21 cellular contexts compared by ENCODE assay signal in the genomic region with DNA sequence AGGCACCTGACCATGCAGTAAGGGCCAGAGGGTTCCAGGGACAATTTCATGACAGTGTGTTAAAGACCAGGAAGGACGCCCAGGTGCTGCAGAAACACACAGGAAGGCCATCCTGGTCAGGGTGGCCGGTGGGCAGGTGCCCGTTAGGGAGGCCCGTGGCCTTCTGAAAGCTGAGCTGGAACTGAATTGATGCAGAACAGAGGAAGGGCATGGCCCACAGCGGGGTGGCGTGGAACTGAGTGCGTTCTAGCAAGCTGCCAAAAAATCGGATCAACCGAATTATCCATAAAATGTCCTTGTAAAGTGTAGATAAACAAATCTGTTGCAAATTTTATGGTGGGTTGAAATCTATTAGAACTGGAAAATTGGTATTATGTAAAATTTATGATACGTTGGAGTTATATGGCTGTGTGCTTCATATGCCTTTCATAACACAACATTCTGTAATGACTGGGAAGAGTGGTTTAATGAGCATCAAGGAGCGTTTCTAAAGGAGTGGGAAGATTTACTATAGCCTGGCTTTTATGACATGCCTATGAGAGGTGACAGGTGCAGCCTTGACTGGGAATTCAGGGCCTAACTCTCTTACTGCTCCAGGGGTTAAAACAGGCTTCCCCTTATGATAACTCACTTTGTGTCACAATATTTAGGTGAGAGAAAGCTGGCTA.
DNase-seq lines count a peak whose midpoint lies in the region; ATAC-seq and TF ChIP-seq lines count a peak whose summit lies in the region.
"Had no signal": no experiment of that assay in that cellular context is flagged by ENCODE, and none has a peak within 500 bp of the region (broad histone marks: within the 10 kb centered on the region; RNA-seq: fewer than 3 reads in every experiment).

No MANE protein-coding gene starts in this region.

- 82 to 88% (median 86%) methylated on average over 11 of the region's 11 CpGs for WGBS in spleen, 5 donors

- POLR2A ChIA-PET in HEK293 (lab: Yijun Ruan, JAX): no interaction called here

- H3K4me1 Mint-ChIP-seq in natural killer cell treated with Interleukin-12 subunit alpha and Interleukin-12 subunit beta and Interleukin-15 and Interleukin-18, amount 100 ng/mL, for 72 hours (ENCODE audit: low read depth in 2 of 2): peaks cover 23 to 25% of the 10 kb centered on the region in 2 donors
- H3K4me1 Mint-ChIP-seq: IgD-negative memory B cell had no signal

- no peak for ATAC-seq in natural killer cell treated with Interleukin-12 subunit alpha and Interleukin-12 subunit beta and Interleukin-15 and Interleukin-18, amount 100 ng/mL, for 72 hours
- ATAC-seq: CD8-positive, alpha-beta T cell; PC-3 had no signal

- peaks cover 16 to 31% of the 10 kb centered on the region in 2 donors for H3K27me3 Mint-ChIP-seq in natural killer cell treated with Interleukin-12 subunit alpha and Interleukin-12 subunit beta and Interleukin-15 and Interleukin-18, amount 100 ng/mL, for 72 hours

- TF ChIP-seq CTCF in HEK293 (tag by site-specific recombination; IDR thresholded peaks at IDR 0.05) (no peak), spleen (IDR thresholded peaks at IDR 0.05 in 8 of 11, conservative IDR thresholded peaks at IDR 0.05 in 3 of 11) (no peak)

- no peaks in the 10 kb centered on the region for H3K9me3 ChIP-seq in HEK293 (ENCODE audit: control insufficient read depth, insufficient read depth, low read depth, low read length)
- peaks cover 0 to 15% (median 2%) of the 10 kb centered on the region in 8 donors for H3K9me3 ChIP-seq in spleen
- H3K9me3 ChIP-seq: SK-N-SH had no signal

- no peaks in the 10 kb centered on the region for H3K4me1 ChIP-seq in HEK293 (ENCODE audit: control insufficient read depth, insufficient read depth, low read length)
- no peaks in the 10 kb centered on the region for H3K4me1 ChIP-seq in spleen

- no peak overlapping the region for H3K4me3 Mint-ChIP-seq in natural killer cell treated with Interleukin-12 subunit alpha and Interleukin-12 subunit beta and Interleukin-15 and Interleukin-18, amount 100 ng/mL, for 72 hours
- H3K4me3 Mint-ChIP-seq: CD8-positive, alpha-beta T cell; IgD-negative memory B cell; T-helper 1 cell treated with Interleukin-12 subunit alpha and Interleukin-12 subunit beta and Interleukin-4 antibody, amounts not matched to agents 30 μg/mL and 1 μg/mL, for 36 hours had no signal

- peaks cover 0 to 29% (median 0%) of the 10 kb centered on the region in 7 donors for H3K27me3 ChIP-seq in spleen (replicated peaks in 1 of 7)

- DNase-seq in NCI-H1092 treated with DMSO at 0.1 percent for 48 hours (lab: John Stamatoyannopoulos, UW) (peak; percentile 78), NCI-H510A treated with DMSO at 0.1 percent for 48 hours (lab: John Stamatoyannopoulos, UW) (peak; percentile 66), spleen (no peak), germinal center (ENCODE audit: low spot score) (no peak), cerebellum (ENCODE audit: low spot score) (no peak)
- DNase-seq in natural killer cell treated with Interleukin-12 subunit alpha and Interleukin-12 subunit beta and Interleukin-15 and Interleukin-18, amount 100 ng/mL, for 72 hours (ENCODE audit: low spot score): no peak
- DNase-seq: CD8-positive, alpha-beta T cell; DMS153; MM.1S; NCI-H1694; NCI-H2081 treated with DMSO at 0.1 percent for 48 hours; NCI-H748 treated with DMSO at 0.1 percent for 48 hours; PC-3; SK-N-SH; SW 1271 had no signal

- H3K36me3 ChIP-seq in HEK293 (ENCODE audit: control insufficient read depth in 2 of 2, insufficient read depth in 1 of 2, low read length in 2 of 2) (no peaks in the 10 kb centered on the region), spleen (peaks cover 0 to 4% (median 0%) of the 10 kb centered on the region in 6 donors)

- H3K36me3 Mint-ChIP-seq in natural killer cell treated with Interleukin-12 subunit alpha and Interleukin-12 subunit beta and Interleukin-15 and Interleukin-18, amount 100 ng/mL, for 72 hours: peaks cover 25% of the 10 kb centered on the region
- H3K36me3 Mint-ChIP-seq: CD8-positive, alpha-beta T cell had no signal

- H3K9me3 Mint-ChIP-seq in natural killer cell treated with Interleukin-12 subunit alpha and Interleukin-12 subunit beta and Interleukin-15 and Interleukin-18, amount 100 ng/mL, for 72 hours: peaks cover 11% of the 10 kb centered on the region

- no peak overlapping the region for H3K27ac ChIP-seq in HEK293 (ENCODE audit: extremely low read depth, low read depth, low read length)
- no peak overlapping the region for H3K27ac ChIP-seq in spleen
- H3K27ac ChIP-seq: C4-2B, HL-60, KMS-11 had no signal

- H3K4me3 ChIP-seq in HEK293 (ENCODE audit: low read depth, low read length): no peak overlapping the region
- H3K4me3 ChIP-seq in spleen: no peak overlapping the region

- H3K27ac Mint-ChIP-seq in natural killer cell treated with Interleukin-12 subunit alpha and Interleukin-12 subunit beta and Interleukin-15 and Interleukin-18, amount 100 ng/mL, for 72 hours: peak overlapping the region; percentile 93 to 94
- H3K27ac Mint-ChIP-seq: CD8-positive, alpha-beta T cell had no signal

- CTCF ChIA-PET in HEK293 (lab: Yijun Ruan, JAX): no interaction called here

- intact Hi-C loops in spleen (cut with DNase I; ENCODE audit: low total_unique reads): no loop called here

- TF ChIP-seq POLR2A in spleen (IDR thresholded peaks at IDR 0.05): no peak

TF ChIP-seq in HEK293, 187 proteins besides CTCF, POLR2A, EP300 and RAD21:
- no peak for TF ChIP-seq ZNF518A (tag by site-specific recombination; conservative IDR thresholded peaks at IDR 0.05; ENCODE audit: low read depth)
- no peak for TF ChIP-seq ZNF324 (tag by site-specific recombination; IDR thresholded peaks at IDR 0.05)
- peak; percentile 64 for TF ChIP-seq FEZF1 (tag by site-specific recombination; IDR thresholded peaks at IDR 0.05)
TF ChIP-seq in HEK293: peak in this region for 1.

Comparison
In these comparisons a context has a peak if more than half of its experiments do, and no peak if none do; other contexts are left out.
1. DNase-seq: peak in NCI-H1092 treated with DMSO at 0.1 percent for 48 hours (single experiment) and NCI-H510A treated with DMSO at 0.1 percent for 48 hours (single experiment); none in natural killer cell treated with Interleukin-12 subunit alpha and Interleukin-12 subunit beta and Interleukin-15 and Interleukin-18, amount 100 ng/mL, for 72 hours (single experiment), spleen (single experiment), germinal center (single experiment) and cerebellum (single experiment).